ENCODE assay signal across 8 cellular contexts in genomic region chr15:43492673-43493601, GRCh38. TPM values are rescaled to one million over a fixed set of nuclear protein-coding genes. Genes with fewer than 3 reads are reported as not detected.
DNase-seq lines count a peak whose midpoint lies in the region; ATAC-seq and TF ChIP-seq lines count a peak whose summit lies in the region.

TSS of gene TP53BP1 (minus strand) at chr15:43493156. CDS start at chr15:43493043, 113 bp downstream.

- peak within 1 kb of the TSS; percentile 97 for H3K27ac Mint-ChIP-seq in activated naive CD8-positive, alpha-beta T cell treated with anti-CD3 and anti-CD28 coated beads for 36 hours

- no peaks in the 10 kb centered on the region for H3K9me2 ChIP-seq in SU-DHL-6 (replicated peaks; ENCODE audit: insufficient read depth, low read length)

- H3K79me2 ChIP-seq in SU-DHL-6 (ENCODE audit: insufficient read depth, low read length) = no peaks in the 10 kb centered on the region

- peaks cover 11% of the 10 kb centered on the region for H3K36me3 Mint-ChIP-seq in activated naive CD8-positive, alpha-beta T cell treated with anti-CD3 and anti-CD28 coated beads for 36 hours

- TF ChIP-seq CTCF in GM10266 (IDR thresholded peaks at IDR 0.05; ENCODE audit: control insufficient read depth, insufficient read depth, low read depth, missing control alignments) (no peak), SU-DHL-6 (IDR thresholded peaks at IDR 0.05; ENCODE audit: insufficient read depth, low read length, poor library complexity, severe bottlenecking) (no peak), omental fat pad (IDR thresholded peaks at IDR 0.05) (no peak)

- H3K4me3 Mint-ChIP-seq in activated naive CD8-positive, alpha-beta T cell treated with anti-CD3 and anti-CD28 coated beads for 36 hours = peak within 1 kb of the TSS; percentile 99

- DNase-seq in GM10266 (ENCODE audit: extremely low spot score) = peak; percentile 92
- DNase-seq in NCI-H128 (lab: John Stamatoyannopoulos, UW; ENCODE audit: unreplicated experiment) = peak; percentile 69
- peak; percentile 94 for DNase-seq in activated naive CD8-positive, alpha-beta T cell treated with anti-CD3 and anti-CD28 coated beads for 36 hours
- DNase-seq in glomerular visceral epithelial cell (ENCODE audit: extremely low spot score) = peak; percentile 93
- peak; percentile 98 for DNase-seq in omental fat pad (ENCODE audit: low spot score)

- no peaks in the 10 kb centered on the region for H3F3A ChIP-seq in SU-DHL-6 (ENCODE audit: insufficient read depth)

- ATAC-seq in HG02678 (IDR thresholded peaks at IDR 0.05; ENCODE audit: unreplicated experiment) (peak; percentile 99), omental fat pad (ENCODE audit: low FRiP score) (peak; percentile 100)

- H3K9me3 Mint-ChIP-seq in activated naive CD8-positive, alpha-beta T cell treated with anti-CD3 and anti-CD28 coated beads for 36 hours = no peaks in the 10 kb centered on the region

- no peaks in the 10 kb centered on the region for H3K9me3 ChIP-seq in SU-DHL-6 (ENCODE audit: insufficient read depth, low read length)

- H3K9ac ChIP-seq in SU-DHL-6 (ENCODE audit: low read length) = peak within 1 kb of the TSS; percentile 67

- H3K27ac ChIP-seq in SU-DHL-6 (ENCODE audit: low read depth, low read length) (no peak within 1 kb of the TSS), temporal lobe (ENCODE audit: low read depth, low read length) (peak within 1 kb of the TSS; percentile 75)

- H3K27me3 ChIP-seq in SU-DHL-6 (ENCODE audit: low read length) = no peaks in the 10 kb centered on the region

- no peaks in the 10 kb centered on the region for H4K20me1 ChIP-seq in SU-DHL-6 (ENCODE audit: low read depth, low read length)

- peak within 1 kb of the TSS; percentile 77 for H3K4me2 ChIP-seq in SU-DHL-6 (ENCODE audit: low read depth, low read length, poor library complexity, severe bottlenecking)

- H3K4me3 ChIP-seq in SU-DHL-6 (ENCODE audit: insufficient read depth, low read length, poor library complexity, severe bottlenecking) = peak within 1 kb of the TSS; percentile 76

- H3K27me3 Mint-ChIP-seq in activated naive CD8-positive, alpha-beta T cell treated with anti-CD3 and anti-CD28 coated beads for 36 hours = no peaks in the 10 kb centered on the region

- H2AFZ ChIP-seq in SU-DHL-6 (ENCODE audit: low read depth, low read length, severe bottlenecking) = peak within 1 kb of the TSS; percentile 98

- H3K4me1 Mint-ChIP-seq in activated naive CD8-positive, alpha-beta T cell treated with anti-CD3 and anti-CD28 coated beads for 36 hours = peaks cover 25% of the 10 kb centered on the region

- H3K36me3 ChIP-seq in SU-DHL-6 (ENCODE audit: low read length) = no peaks in the 10 kb centered on the region

RNA-seq across cellular contexts. Expression of gene TP53BP1, which starts in this region (rescaled TPM):
- total RNA-seq in activated naive CD8-positive, alpha-beta T cell treated with anti-CD3 and anti-CD28 coated beads for 36 hours = 10 to 100 TPM; 24.1 to 24.3 TPM
- total RNA-seq in omental fat pad (10 to 100 TPM; 23.2 to 52.8 (median 39.2) TPM), temporal lobe (116 TPM)
